ENCODE assay signal across 9 cellular contexts in the genomic region with DNA sequence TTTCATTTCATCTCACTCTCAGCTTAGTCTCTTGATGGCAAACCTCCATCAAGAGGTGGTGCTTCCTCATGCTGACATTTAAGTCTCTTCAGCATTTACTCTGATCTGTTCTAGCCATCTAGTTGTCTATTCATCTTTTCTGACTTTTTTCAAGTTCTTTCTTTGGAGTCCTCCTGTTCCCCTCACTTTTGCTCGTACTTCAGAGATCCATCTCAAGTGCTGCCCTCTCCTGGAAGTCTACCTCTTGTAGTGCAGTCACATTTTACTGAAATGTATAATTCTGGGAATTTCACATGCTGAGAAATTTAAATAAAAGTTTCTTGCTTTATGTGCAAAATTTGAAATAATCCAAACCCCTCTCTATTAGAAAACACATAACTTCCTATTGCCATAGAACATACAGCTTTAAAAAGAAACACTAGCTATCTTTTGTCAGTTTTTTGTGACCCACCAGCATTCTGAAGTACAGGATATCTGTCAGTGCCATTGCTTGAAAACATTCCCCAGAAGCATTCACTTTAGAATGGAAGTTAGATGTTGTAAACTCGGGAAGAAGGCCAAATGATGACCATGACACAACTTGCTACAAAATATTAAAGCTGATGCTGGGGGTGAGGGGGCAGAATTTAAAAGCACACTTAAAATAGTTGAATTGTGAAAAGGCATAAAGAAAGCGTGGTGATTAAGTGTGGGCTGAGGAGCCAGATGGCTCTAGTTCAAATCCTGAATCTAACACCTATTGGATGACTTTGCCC. TPM values are rescaled to one million over a fixed set of nuclear protein-coding genes. Genes with fewer than 3 reads are reported as not detected.
DNase-seq lines count a peak whose midpoint lies in the region; ATAC-seq and TF ChIP-seq lines count a peak whose summit lies in the region.
"Had no signal": no experiment of that assay in that cellular context is flagged by ENCODE, and none has a peak within 500 bp of the region (broad histone marks: within the 10 kb centered on the region; RNA-seq: fewer than 3 reads in every experiment).

No MANE protein-coding gene starts in this region.

- no peak for ATAC-seq in HG03521 (IDR thresholded peaks at IDR 0.05; ENCODE audit: unreplicated experiment)

- H3F3A ChIP-seq in neural progenitor cell (ENCODE audit: low read depth) = peaks cover 4% of the 10 kb centered on the region

- H2AFZ ChIP-seq in neural progenitor cell (replicated peaks) = no peak overlapping the region

- H3K36me3 ChIP-seq in neural progenitor cell = no peaks in the 10 kb centered on the region
- no peaks in the 10 kb centered on the region for H3K36me3 ChIP-seq in testis (ENCODE audit: low read depth, missing control alignments)

- H3K27ac ChIP-seq in neural progenitor cell (no peak overlapping the region), testis (no peak overlapping the region)

- H3K27me3 Mint-ChIP-seq in activated CD4-positive, alpha-beta T cell treated with anti-CD3 and anti-CD28 coated beads, Interleukin-2, amount 10 ng/mL, durations not matched to agents 7 days and 5 days = no peaks in the 10 kb centered on the region
- H3K27me3 Mint-ChIP-seq in neural progenitor cell (ENCODE audit: insufficient read depth, low read depth) = no peaks in the 10 kb centered on the region
- H3K27me3 Mint-ChIP-seq in glutamatergic neuron (ENCODE audit: unreplicated experiment) = no peaks in the 10 kb centered on the region

- H3K36me3 Mint-ChIP-seq in activated CD4-positive, alpha-beta T cell treated with anti-CD3 and anti-CD28 coated beads, Interleukin-2, amount 10 ng/mL, durations not matched to agents 7 days and 5 days (ENCODE audit: low read depth) = peaks cover 7% of the 10 kb centered on the region
- peaks cover 18% of the 10 kb centered on the region for H3K36me3 Mint-ChIP-seq in neural progenitor cell
- no peaks in the 10 kb centered on the region for H3K36me3 Mint-ChIP-seq in glutamatergic neuron (ENCODE audit: unreplicated experiment)

- no peak overlapping the region for H3K4me3 ChIP-seq in neural progenitor cell
- H3K4me3 ChIP-seq in testis = no peak overlapping the region

- H3K9me3 ChIP-seq in neural progenitor cell (ENCODE audit: low read depth) = no peaks in the 10 kb centered on the region
- H3K9me3 ChIP-seq in testis = no peaks in the 10 kb centered on the region

- H3K27me3 ChIP-seq in neural progenitor cell (no peaks in the 10 kb centered on the region), testis (no peaks in the 10 kb centered on the region)

- no peak overlapping the region for H3K4me2 ChIP-seq in neural progenitor cell

- H3K4me3 Mint-ChIP-seq in activated CD4-positive, alpha-beta T cell treated with anti-CD3 and anti-CD28 coated beads, Interleukin-2, amount 10 ng/mL, durations not matched to agents 7 days and 5 days = no peak overlapping the region
- H3K4me3 Mint-ChIP-seq in neural progenitor cell (no peak overlapping the region), glutamatergic neuron (ENCODE audit: unreplicated experiment) (no peak overlapping the region)

- peak; percentile 13 for DNase-seq in activated CD4-positive, alpha-beta T cell treated with anti-CD3 and anti-CD28 coated beads, Interleukin-2, amount 10 ng/mL, durations not matched to agents 7 days and 5 days
- DNase-seq in activated CD4-positive, alpha-beta T cell treated with anti-CD3 and anti-CD28 coated beads for 1 hour = no peak
- peak; percentile 48 for DNase-seq in cerebellar cortex (ENCODE audit: low spot score)
- DNase-seq in neural progenitor cell (ENCODE audit: low spot score) = peak; percentile 47
- DNase-seq in testis = no peak
- DNase-seq in glutamatergic neuron = no peak
- DNase-seq: NCI-H1930 had no signal

- POLR2A ChIA-PET in activated CD4-positive, alpha-beta T cell treated with anti-CD3 and anti-CD28 coated beads, Interleukin-2, amount 10 ng/mL, durations not matched to agents 7 days and 5 days (lab: Charles Lee) = interaction anchor here (0.6 kb wide), 1 partner anchor 557 kb away, joined by 3 read pairs; no protein-coding TSS in a partner anchor

- H3K27ac Mint-ChIP-seq in activated CD4-positive, alpha-beta T cell treated with anti-CD3 and anti-CD28 coated beads, Interleukin-2, amount 10 ng/mL, durations not matched to agents 7 days and 5 days = no peak overlapping the region
- H3K27ac Mint-ChIP-seq in neural progenitor cell = no peak overlapping the region
- H3K27ac Mint-ChIP-seq in glutamatergic neuron (ENCODE audit: unreplicated experiment) = no peak overlapping the region

- CTCF ChIA-PET in activated CD4-positive, alpha-beta T cell treated with anti-CD3 and anti-CD28 coated beads, Interleukin-2, amount 10 ng/mL, durations not matched to agents 7 days and 5 days (lab: Charles Lee) = interaction anchor here (0.6 to 2.0 kb wide), 6 partner anchors 9 to 132 kb away, joined by 3 to 7 read pairs (median 4); no protein-coding TSS in a partner anchor

- intact Hi-C loops in testis (cut with DNase I; ENCODE audit: low total_unique reads) = no loop called here

- peaks cover 47% of the 10 kb centered on the region for H3K4me1 Mint-ChIP-seq in activated CD4-positive, alpha-beta T cell treated with anti-CD3 and anti-CD28 coated beads, Interleukin-2, amount 10 ng/mL, durations not matched to agents 7 days and 5 days
- peaks cover 2% of the 10 kb centered on the region for H3K4me1 Mint-ChIP-seq in neural progenitor cell
- peaks cover 12% of the 10 kb centered on the region for H3K4me1 Mint-ChIP-seq in glutamatergic neuron (ENCODE audit: low read depth, unreplicated experiment)

- peaks cover 96% of the 10 kb centered on the region for H4K20me1 ChIP-seq in neural progenitor cell (ENCODE audit: low read depth)

- no peaks in the 10 kb centered on the region for H3K9me3 Mint-ChIP-seq in activated CD4-positive, alpha-beta T cell treated with anti-CD3 and anti-CD28 coated beads, Interleukin-2, amount 10 ng/mL, durations not matched to agents 7 days and 5 days
- peaks cover 6% of the 10 kb centered on the region for H3K9me3 Mint-ChIP-seq in neural progenitor cell
- peaks cover 1% of the 10 kb centered on the region for H3K9me3 Mint-ChIP-seq in glutamatergic neuron (ENCODE audit: unreplicated experiment)

- H3K4me1 ChIP-seq in neural progenitor cell (peaks cover 3% of the 10 kb centered on the region), testis (peaks cover 10% of the 10 kb centered on the region)

- no peak for TF ChIP-seq POLR2A in testis (IDR thresholded peaks at IDR 0.05)

- TF ChIP-seq CTCF in LNCAP (IDR thresholded peaks at IDR 0.05) = peak; percentile 50
- peak; percentile 52 for TF ChIP-seq CTCF in neural progenitor cell (IDR thresholded peaks at IDR 0.05)
- TF ChIP-seq CTCF in testis (IDR thresholded peaks at IDR 0.05) = no peak
- TF ChIP-seq CTCF in glutamatergic neuron (IDR thresholded peaks at IDR 0.05; ENCODE audit: partially characterized antibody, unreplicated experiment) = no peak

- H3K79me2 ChIP-seq in neural progenitor cell (ENCODE audit: low read depth) = peaks cover 97% of the 10 kb centered on the region

- H3K9ac ChIP-seq in neural progenitor cell = no peak overlapping the region

- 57 to 58% methylated on average over 3 of the region's 3 CpGs for WGBS in testis, 2 donors

RNA-seq across cellular contexts. Expression of a gene that starts 21.9 kb away (rescaled TPM):
- 10 to 100 TPM; 19.2 to 21.6 TPM for total RNA-seq in activated CD4-positive, alpha-beta T cell treated with anti-CD3 and anti-CD28 coated beads, Interleukin-2, amount 10 ng/mL, durations not matched to agents 7 days and 5 days
- total RNA-seq in neural progenitor cell (ENCODE audit: low replicate concordance) (48.4 and 72.7 TPM in 2 replicates), testis (10 to 100 TPM; 27.2 to 28.4 TPM), glutamatergic neuron (ENCODE audit: unreplicated experiment) (15.0 TPM)
- 16.4 TPM for polyA plus RNA-seq in testis (ENCODE audit: insufficient read depth, low read depth, low replicate concordance)

Comparison
In these comparisons a context has a peak if more than half of its experiments do, and no peak if none do; other contexts are left out.
1. DNase-seq: peak in activated CD4-positive, alpha-beta T cell treated with anti-CD3 and anti-CD28 coated beads, Interleukin-2, amount 10 ng/mL, durations not matched to agents 7 days and 5 days (single experiment), cerebellar cortex (single experiment) and neural progenitor cell (single experiment); none in activated CD4-positive, alpha-beta T cell treated with anti-CD3 and anti-CD28 coated beads for 1 hour (single experiment), testis (single experiment) and glutamatergic neuron (single experiment).
2. CTCF ChIP-seq: peak in LNCAP (single experiment) and neural progenitor cell (single experiment); none in testis (0 of 3) and glutamatergic neuron (single experiment).